2 cellular contexts compared by ENCODE assay signal in the genomic region with DNA sequence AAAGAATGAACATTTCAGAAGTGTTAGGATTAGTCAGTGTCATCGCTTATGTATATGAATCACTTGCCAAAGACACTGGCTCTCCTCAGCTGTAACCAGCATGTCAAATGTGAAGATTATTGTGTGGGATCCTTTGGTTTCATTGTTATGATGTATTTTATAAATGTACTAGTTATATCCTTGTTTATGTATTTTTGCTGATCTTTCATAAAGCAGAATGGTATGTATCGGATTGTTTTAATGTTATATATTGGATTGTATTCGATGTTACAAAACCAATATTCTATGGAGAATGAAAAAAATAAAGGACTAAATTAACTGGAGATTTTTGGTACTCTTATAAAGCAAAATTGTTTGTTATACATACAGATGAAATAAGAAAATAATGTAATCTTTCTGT.
TF ChIP-seq lines count a peak whose summit lies in the region.

No MANE protein-coding gene starts in this region.

TF ChIP-seq in HepG2, 621 proteins besides CTCF, POLR2A, EP300 and RAD21:
- TF ChIP-seq MAFF (IDR thresholded peaks at IDR 0.05; ENCODE audit: low read depth, low read length) (peak; percentile 48; the same call in 1 of the 2 replicates), PHF8 (CRISPR knock-in tag; IDR thresholded peaks at IDR 0.05) (no peak), MAFK (conservative IDR thresholded peaks at IDR 0.05 in 1 of 2, IDR thresholded peaks at IDR 0.05 in 1 of 2; ENCODE audit: low read length in 2 of 2) (peak; percentile 57 to 74), ZNF644 (CRISPR knock-in tag; IDR thresholded peaks at IDR 0.05; ENCODE audit: low read depth) (no peak), DMAP1 (CRISPR knock-in tag; IDR thresholded peaks at IDR 0.05) (no peak), NFE2L1 (CRISPR knock-in tag; IDR thresholded peaks at IDR 0.05; ENCODE audit: borderline replicate concordance) (no peak), NFRKB (IDR thresholded peaks at IDR 0.05) (no peak), FOXC1 (CRISPR knock-in tag; IDR thresholded peaks at IDR 0.05; ENCODE audit: borderline replicate concordance) (no peak), MTERF4 (CRISPR knock-in tag; IDR thresholded peaks at IDR 0.05) (no peak)
- TF ChIP-seq, protein P1, sequence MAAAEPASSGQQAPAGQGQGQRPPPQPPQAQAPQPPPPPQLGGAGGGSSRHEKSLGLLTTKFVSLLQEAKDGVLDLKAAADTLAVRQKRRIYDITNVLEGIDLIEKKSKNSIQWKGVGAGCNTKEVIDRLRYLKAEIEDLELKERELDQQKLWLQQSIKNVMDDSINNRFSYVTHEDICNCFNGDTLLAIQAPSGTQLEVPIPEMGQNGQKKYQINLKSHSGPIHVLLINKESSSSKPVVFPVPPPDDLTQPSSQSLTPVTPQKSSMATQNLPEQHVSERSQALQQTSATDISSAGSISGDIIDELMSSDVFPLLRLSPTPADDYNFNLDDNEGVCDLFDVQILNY (CRISPR knock-in tag; conservative IDR thresholded peaks at IDR 0.05), result no peak

TF ChIP-seq in K562, 482 proteins besides CTCF, POLR2A, EP300 and RAD21:
- no peak for TF ChIP-seq FOXA3 (CRISPR knock-in tag; conservative IDR thresholded peaks at IDR 0.05 in 1 of 2, IDR thresholded peaks at IDR 0.05 in 1 of 2)
- TF ChIP-seq, protein P2, sequence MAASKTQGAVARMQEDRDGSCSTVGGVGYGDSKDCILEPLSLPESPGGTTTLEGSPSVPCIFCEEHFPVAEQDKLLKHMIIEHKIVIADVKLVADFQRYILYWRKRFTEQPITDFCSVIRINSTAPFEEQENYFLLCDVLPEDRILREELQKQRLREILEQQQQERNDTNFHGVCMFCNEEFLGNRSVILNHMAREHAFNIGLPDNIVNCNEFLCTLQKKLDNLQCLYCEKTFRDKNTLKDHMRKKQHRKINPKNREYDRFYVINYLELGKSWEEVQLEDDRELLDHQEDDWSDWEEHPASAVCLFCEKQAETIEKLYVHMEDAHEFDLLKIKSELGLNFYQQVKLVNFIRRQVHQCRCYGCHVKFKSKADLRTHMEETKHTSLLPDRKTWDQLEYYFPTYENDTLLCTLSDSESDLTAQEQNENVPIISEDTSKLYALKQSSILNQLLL (CRISPR knock-in tag; IDR thresholded peaks at IDR 0.05; ENCODE audit: borderline replicate concordance), result no peak
- TF ChIP-seq BCOR (IDR thresholded peaks at IDR 0.05), result no peak
- no peak for TF ChIP-seq THRAP3 (IDR thresholded peaks at IDR 0.05; ENCODE audit: borderline replicate concordance)
- TF ChIP-seq ILF3 (IDR thresholded peaks at IDR 0.05; ENCODE audit: borderline replicate concordance), result no peak
- no peak for TF ChIP-seq CBX2 (IDR thresholded peaks at IDR 0.05; ENCODE audit: insufficient read depth, low read length, poor library complexity, severe bottlenecking)
- TF ChIP-seq KDM1A (IDR thresholded peaks at IDR 0.05), result no peak
- TF ChIP-seq C11orf30 (IDR thresholded peaks at IDR 0.05; ENCODE audit: low read depth), result peak; percentile 27; the same call in 1 of the 2 replicates
- no peak for TF ChIP-seq TRIM28 (IDR thresholded peaks at IDR 0.05)
- no peak for TF ChIP-seq ZNF764 (CRISPR knock-in tag; IDR thresholded peaks at IDR 0.05; ENCODE audit: low read depth)
- TF ChIP-seq ZNF316 (IDR thresholded peaks at IDR 0.05), result peak; percentile 72
- TF ChIP-seq ZNF76 (CRISPR knock-in tag; IDR thresholded peaks at IDR 0.05; ENCODE audit: borderline replicate concordance), result no peak
- TF ChIP-seq ZNF384 (IDR thresholded peaks at IDR 0.05; ENCODE audit: low read depth, low read length), result no peak
- TF ChIP-seq KLF13 (tag; IDR thresholded peaks at IDR 0.05; ENCODE audit: borderline replicate concordance, low read depth), result no peak
- no peak for TF ChIP-seq ZFP30 (CRISPR knock-in tag; IDR thresholded peaks at IDR 0.05; ENCODE audit: borderline replicate concordance)
- TF ChIP-seq, protein P3, sequence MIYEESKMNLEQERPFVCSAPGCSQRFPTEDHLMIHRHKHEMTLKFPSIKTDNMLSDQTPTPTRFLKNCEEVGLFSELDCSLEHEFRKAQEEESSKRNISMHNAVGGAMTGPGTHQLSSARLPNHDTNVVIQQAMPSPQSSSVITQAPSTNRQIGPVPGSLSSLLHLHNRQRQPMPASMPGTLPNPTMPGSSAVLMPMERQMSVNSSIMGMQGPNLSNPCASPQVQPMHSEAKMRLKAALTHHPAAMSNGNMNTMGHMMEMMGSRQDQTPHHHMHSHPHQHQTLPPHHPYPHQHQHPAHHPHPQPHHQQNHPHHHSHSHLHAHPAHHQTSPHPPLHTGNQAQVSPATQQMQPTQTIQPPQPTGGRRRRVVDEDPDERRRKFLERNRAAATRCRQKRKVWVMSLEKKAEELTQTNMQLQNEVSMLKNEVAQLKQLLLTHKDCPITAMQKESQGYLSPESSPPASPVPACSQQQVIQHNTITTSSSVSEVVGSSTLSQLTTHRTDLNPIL (CRISPR knock-in tag; IDR thresholded peaks at IDR 0.05), result no peak
- no peak for TF ChIP-seq HMGXB4 (CRISPR knock-in tag; IDR thresholded peaks at IDR 0.05)
